Comparison of ENCODE assay signal across 24 cellular contexts in the genomic region with DNA sequence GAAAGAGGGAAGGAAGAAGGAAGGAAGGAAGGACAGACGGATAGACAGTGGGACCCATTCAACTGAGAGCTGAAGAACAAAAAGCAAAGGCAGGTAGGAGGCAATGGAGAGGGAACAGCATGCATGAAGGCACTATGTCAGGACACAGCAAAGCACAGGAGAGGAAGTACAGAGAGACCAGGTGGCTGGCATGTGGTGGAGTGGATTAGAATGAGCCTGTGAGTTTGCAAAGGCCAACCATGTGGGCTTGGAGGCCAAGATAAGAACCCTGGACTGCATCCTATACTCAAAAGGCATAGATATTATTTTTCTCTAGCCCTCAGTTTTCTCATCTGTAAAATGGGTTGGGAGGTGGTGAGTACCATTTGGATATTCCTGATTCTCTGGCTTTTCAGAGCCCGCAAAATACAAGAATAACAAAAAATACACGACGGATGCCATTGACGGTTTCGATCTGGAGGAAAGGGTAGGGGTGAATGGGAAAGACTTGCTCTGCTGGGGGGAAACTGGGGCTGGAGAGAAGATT.
"Had no signal": no experiment of that assay in that cellular context is flagged by ENCODE, and none has a peak within 500 bp of the region (broad histone marks: within the 10 kb centered on the region; RNA-seq: fewer than 3 reads in every experiment).

No MANE protein-coding gene starts in this region.

- H3K4me3 ChIP-seq: neural progenitor cell, pancreas, psoas muscle, right lobe of liver, sigmoid colon, stomach, thoracic aorta, thyroid gland, tibial nerve, upper lobe of left lung, vagina had no signal

- H3K4me2 ChIP-seq: neural progenitor cell had no signal

- H3K36me3 ChIP-seq: neural progenitor cell, neutrophil, pancreas, right lobe of liver, sigmoid colon, thoracic aorta, upper lobe of left lung, vagina had no signal

- H2AFZ ChIP-seq: neural progenitor cell had no signal

- H3K9ac ChIP-seq: neural progenitor cell had no signal

- H3K27ac ChIP-seq: neural progenitor cell, neutrophil, pancreas, psoas muscle, right lobe of liver, sigmoid colon, stomach, thoracic aorta, thyroid gland, tibial nerve, upper lobe of left lung, vagina had no signal

- H3K4me1 ChIP-seq: pancreas, psoas muscle, right lobe of liver, sigmoid colon, stomach, thyroid gland, tibial nerve, upper lobe of left lung, vagina had no signal

- H3K9me3 ChIP-seq: neutrophil, pancreas, psoas muscle, right lobe of liver, sigmoid colon, thoracic aorta, thyroid gland, upper lobe of left lung, vagina had no signal

- DNase-seq: natural killer cell; nucleus accumbens; pancreas; psoas muscle; right cardiac atrium; right lobe of liver; sigmoid colon; small intestine; stimulated activated CD4-positive, alpha-beta T cell treated with anti-CD3 and anti-CD28 coated beads, Interleukin-15, amount 100 ng/mL, for 24 hours; stimulated activated CD4-positive, alpha-beta T cell treated with anti-CD3 and anti-CD28 coated beads, Interleukin-2, amount 100 ng/mL, for 24 hours; stimulated activated CD4-positive, alpha-beta T cell treated with anti-CD3 and anti-CD28 coated beads, Interleukin-2, amount 100 ng/mL, for 48 hours; stimulated activated CD4-positive, alpha-beta T cell treated with anti-CD3 and anti-CD28 coated beads, Interleukin-4, amount 100 ng/mL, for 24 hours; stimulated activated naive B cell treated with anti-CD40 and anti-IgM and Interleukin-4, amounts not matched to agents 10 μg/mL and 1 μg/mL and 100 μg/mL, for 72 hours; stimulated activated naive CD4-positive, alpha-beta T cell treated with Interleukin-2 at 50 U/mL for 16 hours; stomach; trophoblast cell; upper lobe of left lung had no signal

- H3K27me3 ChIP-seq: pancreas, right lobe of liver, sigmoid colon, thyroid gland, tibial nerve, upper lobe of left lung, vagina had no signal

- FAIRE-seq: pancreas, small intestine, urothelium cell line had no signal
